Comparison of ENCODE assay signal across 34 cellular contexts in the genomic region with DNA sequence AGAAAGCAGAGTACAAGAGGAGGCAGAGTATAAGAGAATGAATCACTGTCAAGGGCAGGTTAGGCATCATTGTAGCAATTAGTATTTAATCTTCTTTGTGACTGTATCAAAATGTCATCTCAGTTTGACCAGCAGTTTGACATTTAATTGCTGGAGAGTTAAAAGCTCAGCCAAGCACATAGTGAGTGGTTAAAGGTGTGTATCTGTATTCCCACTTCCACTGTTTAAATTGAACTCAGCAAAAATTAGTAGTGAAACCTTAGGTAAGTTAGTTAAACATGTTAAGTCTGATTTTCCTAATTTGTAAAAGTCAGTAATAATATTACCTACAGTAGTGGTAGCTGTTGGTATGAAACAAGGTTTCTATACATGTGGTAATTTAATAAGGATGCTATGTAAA.
"Had no signal": no experiment of that assay in that cellular context is flagged by ENCODE, and none has a peak within 500 bp of the region (broad histone marks: within the 10 kb centered on the region; RNA-seq: fewer than 3 reads in every experiment).

No MANE protein-coding gene starts in this region.

- DNase-seq: Karpas-422, Kasumi-1, MG63, MM.1S, MV-4-11, NCI-H1048, NCI-H1092, NCI-H1092 treated with DMSO at 0.1 percent for 48 hours, NCI-H1105, NCI-H1105 treated with DMSO at 0.1 percent for 48 hours, NCI-H1417, NCI-H1417 treated with DMSO at 0.1 percent for 48 hours, NCI-H1436, NCI-H1436 treated with DMSO at 0.1 percent for 48 hours, NCI-H146, NCI-H1694, NCI-H1694 treated with DMSO at 0.1 percent for 48 hours, NCI-H187, NCI-H187 treated with DMSO at 0.1 percent for 48 hours, NCI-H1930, NCI-H2029, NCI-H2029 treated with DMSO at 0.1 percent for 48 hours, NCI-H2081, NCI-H2081 treated with DMSO at 0.1 percent for 48 hours, NCI-H2107, NCI-H2171, NCI-H2171 treated with DMSO at 0.1 percent for 48 hours, NCI-H2227 treated with DMSO at 0.1 percent for 48 hours, NCI-H226, NCI-H345, NCI-H446, NCI-H446 treated with DMSO at 0.1 percent for 48 hours, NCI-H510A, NCI-H510A treated with DMSO at 0.1 percent for 48 hours had no signal

- H3K27me3 ChIP-seq: MG63 had no signal

- H3K9me3 ChIP-seq: MG63 had no signal

- H3K4me3 ChIP-seq: MG63 had no signal

- H3K36me3 ChIP-seq: MG63 had no signal
